ENCODE assay signal across 8 cellular contexts in genomic region chr9:125748511-125749099, GRCh38. TPM values are rescaled to one million over a fixed set of nuclear protein-coding genes. Genes with fewer than 3 reads are reported as not detected.
DNase-seq lines count a peak whose midpoint lies in the region; ATAC-seq, FAIRE-seq and TF ChIP-seq lines count a peak whose summit lies in the region.

No MANE protein-coding gene starts in this region.

- no CpG with 5 or more reads among the region's 29 CpGs for WGBS in mesendoderm (ENCODE audit: extremely low coverage, insufficient coverage, low lambda C conversion rate)

- no peaks in the 10 kb centered on the region for H3K9me3 ChIP-seq in DND-41 (ENCODE audit: insufficient read depth, low read length, severe bottlenecking)
- H3K9me3 ChIP-seq in MM.1S (replicated peaks; ENCODE audit: insufficient read depth, low read length): no peaks in the 10 kb centered on the region
- no peaks in the 10 kb centered on the region for H3K9me3 ChIP-seq in colonic mucosa
- no peaks in the 10 kb centered on the region for H3K9me3 ChIP-seq in vagina

- no peak for ATAC-seq in DND-41 (ENCODE audit: insufficient read depth, low read depth)
- ATAC-seq in sciatic nerve: no peak

- no peak overlapping the region for H3K23ac ChIP-seq in mesendoderm (ENCODE audit: low read length)

- TF ChIP-seq CTCF in DND-41 (IDR thresholded peaks at IDR 0.05; ENCODE audit: borderline replicate concordance, extremely low read depth, low read length, poor library complexity, severe bottlenecking) (no peak), MM.1S (IDR thresholded peaks at IDR 0.05; ENCODE audit: low read length) (no peak), colonic mucosa (IDR thresholded peaks at IDR 0.05) (no peak), vagina (IDR thresholded peaks at IDR 0.05) (no peak)

- no peak overlapping the region for H2BK15ac ChIP-seq in mesendoderm (replicated peaks; ENCODE audit: low read depth)

- no peak overlapping the region for H2AK5ac ChIP-seq in mesendoderm (ENCODE audit: low read length)

- peaks cover 52% of the 10 kb centered on the region for H3K4me1 ChIP-seq in DND-41 (ENCODE audit: insufficient read depth, low read length)
- H3K4me1 ChIP-seq in MM.1S (ENCODE audit: low read length): peaks cover 13% of the 10 kb centered on the region
- H3K4me1 ChIP-seq in colonic mucosa: peaks cover 3% of the 10 kb centered on the region
- peaks cover 3% of the 10 kb centered on the region for H3K4me1 ChIP-seq in mesendoderm (ENCODE audit: control insufficient read depth, low read depth, low read length)
- peaks cover 33% of the 10 kb centered on the region for H3K4me1 ChIP-seq in vagina

- H3K4me3 ChIP-seq in DND-41 (ENCODE audit: low read depth in 1 of 2, low read length in 2 of 2) (peak overlapping the region; percentile 81 to 99; a peak in 3 of 4 replicates), MM.1S (ENCODE audit: low read length) (peak overlapping the region; percentile 89), colonic mucosa (peak overlapping the region; percentile 83), mesendoderm (ENCODE audit: low read length) (peak overlapping the region; percentile 27), vagina (peak overlapping the region; percentile 70 to 76)

- H3K27me3 ChIP-seq in DND-41 (ENCODE audit: insufficient read depth, low read length, poor library complexity): no peaks in the 10 kb centered on the region
- no peaks in the 10 kb centered on the region for H3K27me3 ChIP-seq in MM.1S (replicated peaks; ENCODE audit: insufficient read depth, low read length)
- H3K27me3 ChIP-seq in colonic mucosa: no peaks in the 10 kb centered on the region
- no peaks in the 10 kb centered on the region for H3K27me3 ChIP-seq in mesendoderm (ENCODE audit: insufficient read depth, low read length, poor library complexity)
- no peaks in the 10 kb centered on the region for H3K27me3 ChIP-seq in vagina

- no peak overlapping the region for H4K8ac ChIP-seq in mesendoderm (ENCODE audit: low read depth, low read length)

- H3K4me2 ChIP-seq in DND-41 (ENCODE audit: insufficient read depth, low read length) (peak overlapping the region; percentile 96), MM.1S (ENCODE audit: low read depth, low read length) (peak overlapping the region; percentile 92), mesendoderm (ENCODE audit: low read length) (peak overlapping the region; percentile 67)

- H3K4ac ChIP-seq in mesendoderm (ENCODE audit: low read depth, low read length): no peak overlapping the region

- DNase-seq in DND-41: no peak
- DNase-seq in MM.1S: no peak
- peak; percentile 25 for DNase-seq in colonic mucosa
- DNase-seq in mesendoderm: peak; percentile 39
- DNase-seq in vagina (ENCODE audit: extremely low spot score in 2 of 2): no peak
- no peak for DNase-seq in posterior vena cava (ENCODE audit: low spot score)
- DNase-seq in HTR-8/SVneo (ENCODE audit: insufficient read length, low spot score): no peak
- DNase-seq in sciatic nerve (ENCODE audit: low spot score): no peak

- H4K5ac ChIP-seq in mesendoderm (ENCODE audit: low read length): no peak overlapping the region

- FAIRE-seq in HTR-8/SVneo (lab: Jason Lieb, UNC): no peak

- H3K56ac ChIP-seq in mesendoderm (ENCODE audit: low read length): peak overlapping the region; percentile 87

- intact Hi-C loops in colonic mucosa (cut with DNase I) (no loop called here), vagina (cut with DNase I) (loop anchor here (5.0 to 10.0 kb wide), 2 partner anchors 94 to 136 kb away; no protein-coding TSS in a partner anchor), posterior vena cava (cut with DNase I) (no loop called here), sciatic nerve (cut with DNase I) (no loop called here)

- 0 out of 2 replicates have a peak overlapping the region, but pooled peaks have one; percentile 25 for H2AFZ ChIP-seq in DND-41 (ENCODE audit: low read depth, low read length)
- H2AFZ ChIP-seq in MM.1S (ENCODE audit: low read length): peak overlapping the region; percentile 72

- peak overlapping the region; percentile 22 for H3K18ac ChIP-seq in mesendoderm (ENCODE audit: low read length)

- no peak for TF ChIP-seq POLR2A in vagina (IDR thresholded peaks at IDR 0.05)

- H2BK5ac ChIP-seq in mesendoderm (ENCODE audit: low read length): no peak overlapping the region

- H3K9ac ChIP-seq in DND-41 (ENCODE audit: low read depth, low read length): peak overlapping the region; percentile 85
- H3K9ac ChIP-seq in MM.1S (ENCODE audit: low read length): peak overlapping the region; percentile 51; the same call in 1 of the 2 replicates
- peak overlapping the region; percentile 65 to 78 for H3K9ac ChIP-seq in colonic mucosa (ENCODE audit: low read depth in 2 of 2, low read length in 2 of 2)
- peak overlapping the region; percentile 96 for H3K9ac ChIP-seq in mesendoderm (ENCODE audit: low read length)

- no peaks in the 10 kb centered on the region for H3K9me2 ChIP-seq in MM.1S (replicated peaks; ENCODE audit: insufficient read depth, low read length)

- no peak overlapping the region for H3K27ac ChIP-seq in DND-41 (ENCODE audit: low read length)
- no peak overlapping the region for H3K27ac ChIP-seq in MM.1S (ENCODE audit: low read length)
- no peak overlapping the region for H3K27ac ChIP-seq in colonic mucosa
- H3K27ac ChIP-seq in mesendoderm (ENCODE audit: low read depth, low read length): no peak overlapping the region
- peak overlapping the region; percentile 94 for H3K27ac ChIP-seq in vagina

- no peaks in the 10 kb centered on the region for H3F3A ChIP-seq in MM.1S (ENCODE audit: insufficient read depth, low read length)

- no peaks in the 10 kb centered on the region for H3K79me1 ChIP-seq in mesendoderm (ENCODE audit: low read length)

- peaks cover 35% of the 10 kb centered on the region for H3K79me2 ChIP-seq in DND-41 (ENCODE audit: insufficient read depth, low read length)
- H3K79me2 ChIP-seq in MM.1S (ENCODE audit: low read length): 0 out of 2 replicates have a peak, but pooled peaks cover 6% of the 10 kb centered on the region
- H3K79me2 ChIP-seq in mesendoderm (ENCODE audit: control insufficient read depth, insufficient read depth, low read length): peaks cover 8% of the 10 kb centered on the region

- H3K36me3 ChIP-seq in DND-41 (ENCODE audit: insufficient read depth, low read length): peaks cover 11% of the 10 kb centered on the region
- no peaks in the 10 kb centered on the region for H3K36me3 ChIP-seq in MM.1S (replicated peaks; ENCODE audit: insufficient read depth, low read length)
- H3K36me3 ChIP-seq in colonic mucosa: no peaks in the 10 kb centered on the region
- H3K36me3 ChIP-seq in mesendoderm (ENCODE audit: control insufficient read depth, insufficient read depth, low read length): no peaks in the 10 kb centered on the region
- H3K36me3 ChIP-seq in vagina: no peaks in the 10 kb centered on the region

- H2BK120ac ChIP-seq in mesendoderm (ENCODE audit: low read depth, low read length): no peak overlapping the region

- peaks cover 7% of the 10 kb centered on the region; the same call in 1 of the 2 replicates for H4K20me1 ChIP-seq in DND-41 (ENCODE audit: insufficient read depth, low read length)
- no peaks in the 10 kb centered on the region for H4K20me1 ChIP-seq in MM.1S (ENCODE audit: insufficient read depth, low read length)

RNA-seq across cellular contexts. Expression of gene PBX3, which starts 1.4 kb away (rescaled TPM):
- total RNA-seq in colonic mucosa: 10 to 100 TPM; 15.1 to 21.1 TPM
- polyA plus RNA-seq in mesendoderm (2013, experiment 1 of 2): 33.2 TPM
- 33.5 TPM for polyA plus RNA-seq in mesendoderm (2013, experiment 2 of 2)
- total RNA-seq in vagina: 82.3 TPM
- total RNA-seq in posterior vena cava: 10 to 100 TPM; 36.0 to 54.0 TPM
- total RNA-seq in sciatic nerve: 39.1 TPM

RNA-seq across cellular contexts. Expression of gene MAPKAP1, which starts 41.6 kb away (rescaled TPM):
- 10 to 100 TPM; 54.9 to 70.1 TPM for total RNA-seq in colonic mucosa
- 93.2 TPM for polyA plus RNA-seq in mesendoderm (2013, experiment 1 of 2)
- polyA plus RNA-seq in mesendoderm (2013, experiment 2 of 2): 93.8 TPM
- 70.7 TPM for total RNA-seq in vagina
- 10 to 100 TPM; 56.1 to 62.2 TPM for total RNA-seq in posterior vena cava
- total RNA-seq in sciatic nerve: 54.6 TPM

Comparison
In these comparisons a context has a peak if more than half of its experiments do, and no peak if none do; other contexts are left out.
1. DNase-seq: peak in colonic mucosa (single experiment) and mesendoderm (single experiment); none in DND-41 (single experiment), MM.1S (single experiment), vagina (0 of 2), posterior vena cava (single experiment), HTR-8/SVneo (single experiment) and sciatic nerve (single experiment).
2. H3K4me3 ChIP-seq: peak in every context shown above with its lines; median percentile 90 in DND-41; 89 in MM.1S; 83 in colonic mucosa; 73 in vagina; 27 in mesendoderm.
3. Peak in every context shown above with its lines, with median percentiles within 50 percentile points of each other: H3K4me2 ChIP-seq and H3K9ac ChIP-seq.